34 cellular contexts compared by ENCODE assay signal in genomic region chr15:70917955-70918354, GRCh38. TPM values are rescaled to one million over a fixed set of nuclear protein-coding genes. Genes with fewer than 3 reads are reported as not detected.
"Had no signal": no experiment of that assay in that cellular context is flagged by ENCODE, and none has a peak within 500 bp of the region (broad histone marks: within the 10 kb centered on the region; RNA-seq: fewer than 3 reads in every experiment).

No MANE protein-coding gene starts in this region.

- H3K27ac Mint-ChIP-seq: activated B cell treated with CpG ODN at 0.5 μM for 24 hours; activated CD4-positive, alpha-beta memory T cell treated with anti-CD3 and anti-CD28 coated beads, Interleukin-2, amount 10 ng/mL, durations not matched to agents 7 days and 5 days; activated CD4-positive, alpha-beta T cell treated with anti-CD3 and anti-CD28 coated beads, Interleukin-2, amount 10 ng/mL, durations not matched to agents 7 days and 5 days; activated CD8-positive, alpha-beta memory T cell treated with anti-CD3 and anti-CD28 coated beads, Interleukin-2, amount 10 ng/mL, durations not matched to agents 7 days and 5 days; activated CD8-positive, alpha-beta T cell treated with anti-CD3 and anti-CD28 coated beads, Interleukin-2, amount 10 ng/mL, durations not matched to agents 7 days and 5 days; activated naive CD4-positive, alpha-beta T cell treated with anti-CD3 and anti-CD28 coated beads, Interleukin-2, amount 10 ng/mL, durations not matched to agents 7 days and 5 days; activated naive CD4-positive, alpha-beta T cell treated with anti-CD3 and anti-CD28 coated beads, Interleukin-2, amount 50 U/mL, for 24 hours; activated naive CD8-positive, alpha-beta T cell; activated naive CD8-positive, alpha-beta T cell treated with anti-CD3 and anti-CD28 coated beads, Interleukin-2, amount 10 ng/mL, durations not matched to agents 7 days and 5 days; activated naive CD8-positive, alpha-beta T cell treated with anti-CD3 and anti-CD28 coated beads, Interleukin-2, amount 50 U/mL, for 24 hours; activated T-cell treated with anti-CD3 and anti-CD28 coated beads, Interleukin-2, amount 50 U/mL, for 24 hours; activated T-helper 2 cell treated with anti-CD3 and anti-CD28 coated beads, Interferon-gamma antibody, Interleukin-2, Interleukin-4, amounts not matched to agents 10 μg/mL and 5 μg/mL and 100 μg/mL, durations not matched to agents 14 hours and 24 hours and 36 hours; brain; T-cell; T-helper 17 cell had no signal

- H3K27ac ChIP-seq: ascending aorta, cardiac muscle cell, VCaP had no signal

- H3K36me3 ChIP-seq: ascending aorta, cardiac muscle cell had no signal

- H3K4me1 ChIP-seq: ascending aorta had no signal

- H3K36me3 Mint-ChIP-seq: activated CD8-positive, alpha-beta memory T cell treated with anti-CD3 and anti-CD28 coated beads, Interleukin-2, amount 10 ng/mL, durations not matched to agents 7 days and 5 days; activated naive CD4-positive, alpha-beta T cell treated with anti-CD3 and anti-CD28 coated beads, Interleukin-2, amount 10 ng/mL, durations not matched to agents 7 days and 5 days; activated naive CD4-positive, alpha-beta T cell treated with anti-CD3 and anti-CD28 coated beads, Interleukin-2, amount 50 U/mL, for 24 hours; activated naive CD8-positive, alpha-beta T cell; activated naive CD8-positive, alpha-beta T cell treated with anti-CD3 and anti-CD28 coated beads, Interleukin-2, amount 10 ng/mL, durations not matched to agents 7 days and 5 days; T-cell had no signal

- H3K9me3 ChIP-seq: ascending aorta had no signal

- H3K4me3 Mint-ChIP-seq: activated B cell treated with CpG ODN at 0.5 μM for 24 hours; activated CD4-positive, alpha-beta memory T cell treated with anti-CD3 and anti-CD28 coated beads, Interleukin-2, amount 10 ng/mL, durations not matched to agents 7 days and 5 days; activated CD4-positive, alpha-beta T cell treated with anti-CD3 and anti-CD28 coated beads, Interleukin-2, amount 10 ng/mL, durations not matched to agents 7 days and 5 days; activated CD8-positive, alpha-beta memory T cell treated with anti-CD3 and anti-CD28 coated beads, Interleukin-2, amount 10 ng/mL, durations not matched to agents 7 days and 5 days; activated CD8-positive, alpha-beta T cell treated with anti-CD3 and anti-CD28 coated beads, Interleukin-2, amount 10 ng/mL, durations not matched to agents 7 days and 5 days; activated naive CD4-positive, alpha-beta T cell treated with anti-CD3 and anti-CD28 coated beads, Interleukin-2, amount 10 ng/mL, durations not matched to agents 7 days and 5 days; activated naive CD4-positive, alpha-beta T cell treated with anti-CD3 and anti-CD28 coated beads, Interleukin-2, amount 50 U/mL, for 24 hours; activated naive CD8-positive, alpha-beta T cell; activated naive CD8-positive, alpha-beta T cell treated with anti-CD3 and anti-CD28 coated beads, Interleukin-2, amount 10 ng/mL, durations not matched to agents 7 days and 5 days; activated naive CD8-positive, alpha-beta T cell treated with anti-CD3 and anti-CD28 coated beads, Interleukin-2, amount 50 U/mL, for 24 hours; activated T-cell treated with anti-CD3 and anti-CD28 coated beads, Interleukin-2, amount 50 U/mL, for 24 hours; brain; T-cell; T-helper 17 cell had no signal

- ATAC-seq: activated CD8-positive, alpha-beta memory T cell treated with anti-CD3 and anti-CD28 coated beads, Interleukin-2, amount 10 ng/mL, durations not matched to agents 7 days and 5 days; activated CD8-positive, alpha-beta T cell treated with anti-CD3 and anti-CD28 coated beads, Interleukin-2, amount 10 ng/mL, durations not matched to agents 7 days and 5 days; activated naive CD8-positive, alpha-beta T cell treated with anti-CD3 and anti-CD28 coated beads, Interleukin-2, amount 50 U/mL, for 24 hours; T-cell; T-helper 17 cell had no signal

- H3K4me1 Mint-ChIP-seq: activated B cell treated with CpG ODN at 0.5 μM for 24 hours; activated CD4-positive, alpha-beta memory T cell treated with anti-CD3 and anti-CD28 coated beads, Interleukin-2, amount 10 ng/mL, durations not matched to agents 7 days and 5 days; activated CD4-positive, alpha-beta T cell treated with anti-CD3 and anti-CD28 coated beads, Interleukin-2, amount 10 ng/mL, durations not matched to agents 7 days and 5 days; activated CD8-positive, alpha-beta memory T cell treated with anti-CD3 and anti-CD28 coated beads, Interleukin-2, amount 10 ng/mL, durations not matched to agents 7 days and 5 days; activated naive CD4-positive, alpha-beta T cell treated with anti-CD3 and anti-CD28 coated beads, Interleukin-2, amount 10 ng/mL, durations not matched to agents 7 days and 5 days; activated naive CD4-positive, alpha-beta T cell treated with anti-CD3 and anti-CD28 coated beads, Interleukin-2, amount 50 U/mL, for 24 hours; activated naive CD8-positive, alpha-beta T cell treated with anti-CD3 and anti-CD28 coated beads, Interleukin-2, amount 10 ng/mL, durations not matched to agents 7 days and 5 days; activated naive CD8-positive, alpha-beta T cell treated with anti-CD3 and anti-CD28 coated beads, Interleukin-2, amount 50 U/mL, for 24 hours; T-cell had no signal

- H3K4me3 ChIP-seq: ascending aorta, cardiac muscle cell had no signal

- H3K27me3 Mint-ChIP-seq: brain had no signal

- DNase-seq: activated B cell treated with CpG ODN at 0.5 μM for 24 hours; activated CD4-positive, alpha-beta memory T cell treated with anti-CD3 and anti-CD28 coated beads, Interleukin-2, amount 10 ng/mL, durations not matched to agents 7 days and 5 days; activated CD4-positive, alpha-beta T cell treated with anti-CD3 and anti-CD28 coated beads for 4 hours; activated CD4-positive, alpha-beta T cell treated with anti-CD3 and anti-CD28 coated beads, Interleukin-2, amount 10 ng/mL, durations not matched to agents 7 days and 5 days; activated CD4-positive, alpha-beta T cell treated with anti-CD3 and anti-CD28 coated beads, Interleukin-2, amount 50 U/mL, for 48 hours; activated CD4-positive, CD25-positive, alpha-beta regulatory T cell treated with anti-CD3 and anti-CD28 coated beads, Interleukin-2, amount 50 U/mL, for 72 hours; activated CD8-positive, alpha-beta memory T cell treated with anti-CD3 and anti-CD28 coated beads for 24 hours; activated CD8-positive, alpha-beta memory T cell treated with anti-CD3 and anti-CD28 coated beads, Interleukin-2, amount 10 ng/mL, durations not matched to agents 7 days and 5 days; activated CD8-positive, alpha-beta memory T cell treated with anti-CD3 and anti-CD28 coated beads, Interleukin-2, amount 50 U/mL, for 48 hours; activated CD8-positive, alpha-beta T cell treated with anti-CD3 and anti-CD28 coated beads, Interleukin-2, amount 10 ng/mL, durations not matched to agents 7 days and 5 days; activated effector memory CD4-positive, alpha-beta T cell treated with Interleukin-2 at 50 U/mL for 16 hours; activated gamma-delta T cell; activated naive CD4-positive, alpha-beta T cell treated with anti-CD3 and anti-CD28 coated beads, Interleukin-2, amount 10 ng/mL, durations not matched to agents 7 days and 5 days; activated naive CD4-positive, alpha-beta T cell treated with Interleukin-2 at 50 U/mL for 16 hours; activated naive CD8-positive, alpha-beta T cell treated with anti-CD3 and anti-CD28 coated beads, Interleukin-2, amount 10 ng/mL, durations not matched to agents 7 days and 5 days; activated naive CD8-positive, alpha-beta T cell treated with anti-CD3 and anti-CD28 coated beads, Interleukin-2, amount 50 U/mL, for 24 hours; activated T-cell treated with anti-CD3 and anti-CD28 coated beads, Interleukin-2, amount 50 U/mL, for 24 hours; activated T-cell treated with anti-CD3 and anti-CD28 coated beads, Interleukin-2, amount 50 U/mL, for 48 hours; amygdala; anterior cingulate cortex; central memory CD4-positive, alpha-beta T cell; T-cell; T-helper 17 cell had no signal

- H3K27me3 ChIP-seq: ascending aorta, cardiac muscle cell had no signal

- H3K9me3 Mint-ChIP-seq: activated CD4-positive, alpha-beta T cell treated with anti-CD3 and anti-CD28 coated beads, Interleukin-2, amount 10 ng/mL, durations not matched to agents 7 days and 5 days; activated naive CD4-positive, alpha-beta T cell treated with anti-CD3 and anti-CD28 coated beads, Interleukin-2, amount 10 ng/mL, durations not matched to agents 7 days and 5 days; activated naive CD8-positive, alpha-beta T cell treated with anti-CD3 and anti-CD28 coated beads, Interleukin-2, amount 10 ng/mL, durations not matched to agents 7 days and 5 days; activated T-helper 2 cell treated with anti-CD3 and anti-CD28 coated beads, Interferon-gamma antibody, Interleukin-2, Interleukin-4, amounts not matched to agents 10 μg/mL and 5 μg/mL and 100 μg/mL, durations not matched to agents 14 hours and 24 hours and 36 hours had no signal

- FAIRE-seq: bronchial epithelial cell, TTC549 had no signal

RNA-seq across cellular contexts. Expression of gene LRRC49, which starts 25.3 kb away (rescaled TPM):
- total RNA-seq: activated CD4-positive, alpha-beta memory T cell treated with anti-CD3 and anti-CD28 coated beads, Interleukin-2, amount 10 ng/mL, durations not matched to agents 7 days and 5 days; activated CD4-positive, alpha-beta T cell treated with anti-CD3 and anti-CD28 coated beads, Interleukin-2, amount 10 ng/mL, durations not matched to agents 7 days and 5 days; activated CD8-positive, alpha-beta T cell treated with anti-CD3 and anti-CD28 coated beads, Interleukin-2, amount 10 ng/mL, durations not matched to agents 7 days and 5 days; activated naive CD8-positive, alpha-beta T cell treated with anti-CD3 and anti-CD28 coated beads, Interleukin-2, amount 10 ng/mL, durations not matched to agents 7 days and 5 days; activated T-helper 2 cell treated with anti-CD3 and anti-CD28 coated beads, Interferon-gamma antibody, Interleukin-2, Interleukin-4, amounts not matched to agents 10 μg/mL and 5 μg/mL and 100 μg/mL, durations not matched to agents 14 hours and 24 hours and 36 hours; T-helper 1 cell treated with Interleukin-12 subunit alpha and Interleukin-12 subunit beta and Interleukin-4 antibody, amounts not matched to agents 30 ng/mL and 1 ng/mL, for 36 hours; T-helper 2 cell treated with Interferon-gamma antibody and Interleukin-4, amounts not matched to agents 100 ng/mL and 5 ng/mL, for 36 hours had no signal

RNA-seq across cellular contexts. Expression of gene THAP10, which starts 25.7 kb away (rescaled TPM):
- total RNA-seq: activated CD4-positive, alpha-beta T cell treated with anti-CD3 and anti-CD28 coated beads, Interleukin-2, amount 10 ng/mL, durations not matched to agents 7 days and 5 days; activated CD8-positive, alpha-beta T cell treated with anti-CD3 and anti-CD28 coated beads, Interleukin-2, amount 10 ng/mL, durations not matched to agents 7 days and 5 days; activated naive CD8-positive, alpha-beta T cell treated with anti-CD3 and anti-CD28 coated beads, Interleukin-2, amount 10 ng/mL, durations not matched to agents 7 days and 5 days; T-helper 1 cell treated with Interleukin-12 subunit alpha and Interleukin-12 subunit beta and Interleukin-4 antibody, amounts not matched to agents 30 ng/mL and 1 ng/mL, for 36 hours had no signal
